ENCODE assay signal across 8 cellular contexts in the genomic region with DNA sequence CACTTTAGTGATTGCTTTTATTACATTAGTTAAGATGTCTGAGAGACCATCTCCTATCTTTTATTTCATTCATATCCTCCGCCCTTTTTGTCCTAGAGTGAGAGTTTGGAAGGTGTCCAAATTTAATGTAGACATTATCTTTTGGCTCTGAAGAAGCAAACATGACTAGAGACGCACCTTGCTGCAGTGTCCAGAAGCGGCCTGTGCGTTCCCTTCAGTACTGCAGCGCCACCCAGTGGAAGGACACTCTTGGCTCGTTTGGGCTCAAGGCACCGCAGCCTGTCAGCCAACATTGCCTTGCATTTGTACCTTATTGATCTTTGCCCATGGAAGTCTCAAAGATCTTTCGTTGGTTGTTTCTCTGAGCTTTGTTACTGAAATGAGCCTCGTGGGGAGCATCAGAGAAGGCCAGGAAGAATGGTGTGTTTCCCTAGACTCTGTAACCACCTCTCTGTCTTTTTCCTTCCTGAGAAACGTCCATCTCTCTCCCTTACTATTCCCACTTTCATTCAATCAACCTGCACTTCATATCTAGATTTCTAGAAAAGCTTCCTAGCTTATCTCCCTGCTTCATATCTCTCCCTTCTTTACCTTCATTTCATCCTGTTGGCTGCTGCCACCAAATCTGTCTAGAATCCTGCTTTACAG. TPM values are rescaled to one million over a fixed set of nuclear protein-coding genes. Genes with fewer than 3 reads are reported as not detected.
A peak's percentile ranks its signal among the peaks of the same experiment; 100 is the strongest.
DNase-seq lines count a peak whose midpoint lies in the region; ATAC-seq and TF ChIP-seq lines count a peak whose summit lies in the region.

No MANE protein-coding gene starts in this region.

- TF ChIP-seq POLR2A in gastroesophageal sphincter (IDR thresholded peaks at IDR 0.05), result no peak

- DNase-seq in AG04450 (ENCODE audit: low read depth, low spot score) (no peak), RPMI8226 (peak; percentile 40), activated gamma-delta T cell treated with Interleukin-2 at 50 U/mL for 16 hours (peak; percentile 69), posterior cingulate gyrus (peak; percentile 65 to 96 (median 84)), aorta (peak; percentile 71 to 88)

- H3K4me3 ChIP-seq in AG04450 (ENCODE audit: low read depth, low read length), result no peak overlapping the region
- no peak overlapping the region for H3K4me3 ChIP-seq in gastroesophageal sphincter
- no peak overlapping the region for H3K4me3 ChIP-seq in aorta (ENCODE audit: low read length in 2 of 2)

- WGBS in gastroesophageal sphincter (ENCODE audit: low coverage in 1 of 2), 2 donors, result 55 to 75% methylated on average over 3 to 10 of the region's 10 CpGs
- 57 to 60% methylated on average over 10 of the region's 10 CpGs for WGBS in aorta, 2 donors

- CTCF ChIA-PET in AG04450 (lab: Charles Lee), result interaction anchor here (0.7 to 2.7 kb wide), 4 partner anchors 9 to 65 kb away, joined by 3 to 24 read pairs (median 9); no protein-coding TSS in a partner anchor

- ATAC-seq in GM21786 (IDR thresholded peaks at IDR 0.05; ENCODE audit: unreplicated experiment) (peak; percentile 58), gastroesophageal sphincter (no peak), aorta (ENCODE audit: low FRiP score) (peak; percentile 62), HG03095 (IDR thresholded peaks at IDR 0.05; ENCODE audit: unreplicated experiment) (no peak)

- H3K27me3 ChIP-seq in AG04450 (ENCODE audit: control insufficient read depth, insufficient read depth, low read length) (no peaks in the 10 kb centered on the region), gastroesophageal sphincter (no peaks in the 10 kb centered on the region), aorta (ENCODE audit: control insufficient read depth in 1 of 2, insufficient read depth in 2 of 2, low read length in 1 of 2) (no peaks in the 10 kb centered on the region)

- peak; percentile 63 for TF ChIP-seq CTCF in AG04450 (IDR thresholded peaks at IDR 0.05; ENCODE audit: low read depth, low read length)
- TF ChIP-seq CTCF in gastroesophageal sphincter (IDR thresholded peaks at IDR 0.05), result peak; percentile 25 to 74 (median 54)

- H3K36me3 ChIP-seq in gastroesophageal sphincter (peaks cover 0 to 89% of the 10 kb centered on the region in 2 donors), aorta (ENCODE audit: control insufficient read depth in 1 of 2, insufficient read depth in 2 of 2, low read length in 1 of 2) (peaks cover 13 to 18% of the 10 kb centered on the region in 2 donors)

- TF ChIP-seq EP300 in gastroesophageal sphincter (IDR thresholded peaks at IDR 0.05), result no peak

- intact Hi-C loops in posterior cingulate gyrus (cut with DNase I) (loop anchor here (1.0 kb wide), 1 partner anchor 65 kb away; no protein-coding TSS in a partner anchor), aorta (cut with DNase I) (loop anchor here in 1 of 2 donors (2.0 kb wide), 1 partner anchor 65 kb away; no protein-coding TSS in a partner anchor)

- H3K27ac ChIP-seq in AG04450 (ENCODE audit: low read depth, low read length) (no peak overlapping the region), gastroesophageal sphincter (no peak overlapping the region), aorta (ENCODE audit: low read depth in 1 of 2, low read length in 2 of 2) (no peak overlapping the region)

- H3K9me3 ChIP-seq in AG04450 (ENCODE audit: control insufficient read depth, insufficient read depth, low read length), result no peaks in the 10 kb centered on the region
- no peaks in the 10 kb centered on the region for H3K9me3 ChIP-seq in gastroesophageal sphincter
- H3K9me3 ChIP-seq in aorta (ENCODE audit: control insufficient read depth, low read length), result no peaks in the 10 kb centered on the region

- POLR2A ChIA-PET in AG04450 (lab: Yijun Ruan, JAX), result interaction anchor here (0.6 kb wide), 1 partner anchor 12 kb away, joined by 3 read pairs; no protein-coding TSS in a partner anchor

- H3K4me1 ChIP-seq in gastroesophageal sphincter (peaks cover 0 to 7% (median 0%) of the 10 kb centered on the region in 3 donors), aorta (ENCODE audit: control insufficient read depth in 1 of 2, insufficient read depth in 2 of 2, low read length in 2 of 2) (no peaks in the 10 kb centered on the region)

RNA-seq across cellular contexts. Expression of a gene that starts 10.4 kb away (rescaled TPM):
- polyA plus RNA-seq in AG04450 (2011; rRNA removed), result not detected in 2 replicates
- not detected in 2 replicates for polyA minus RNA-seq in AG04450 (2011; rRNA and poly(A)+ RNA removed)
- total RNA-seq in gastroesophageal sphincter, result not detected
- total RNA-seq in aorta, result not detected
- not detected for polyA plus RNA-seq in aorta

RNA-seq across cellular contexts. Expression of a gene that starts 17.4 kb away (rescaled TPM):
- 18.6 and 21.8 TPM in 2 replicates for polyA plus RNA-seq in AG04450 (2011; rRNA removed)
- polyA minus RNA-seq in AG04450 (2011; rRNA and poly(A)+ RNA removed), result 46.5 and 61.7 TPM in 2 replicates
- 10 to 100 TPM; 10.1 to 14.5 (median 13.6) TPM for total RNA-seq in gastroesophageal sphincter
- total RNA-seq in aorta, result 10 to 100 TPM; 21.7 to 23.9 TPM
- polyA plus RNA-seq in aorta, result 1 to 10 TPM; 2.6 to 5.9 TPM

RNA-seq across cellular contexts. Expression of a gene that starts 20.8 kb away (rescaled TPM):
- polyA plus RNA-seq in AG04450 (2011; rRNA removed), result not detected in 2 replicates
- polyA minus RNA-seq in AG04450 (2011; rRNA and poly(A)+ RNA removed), result not detected in 2 replicates
- total RNA-seq in gastroesophageal sphincter, result 1 to 10 TPM in 1 of 4 donors, under 1 TPM in 2, not detected in 1; 0.40 to 1.4 (median 0.49) TPM
- total RNA-seq in aorta, result 1 to 10 TPM in 1 of 2 donors, under 1 TPM in 1; 0.32 to 1.2 TPM
- 10 to 100 TPM in 1 of 2 donors, under 1 TPM in 1; 0.10 to 17.3 TPM for polyA plus RNA-seq in aorta

RNA-seq across cellular contexts. Expression of a gene that starts 42.3 kb away (rescaled TPM):
- polyA plus RNA-seq in AG04450 (2011; rRNA removed) (100 and 116 TPM in 2 replicates), aorta (100 to 1,000 TPM in 1 of 2 donors, 10 to 100 TPM in 1; 99.5 to 172 TPM)
- polyA minus RNA-seq in AG04450 (2011; rRNA and poly(A)+ RNA removed), result 65.1 and 80.4 TPM in 2 replicates
- total RNA-seq in gastroesophageal sphincter (100 to 1,000 TPM in 3 of 4 donors, 10 to 100 TPM in 1; 98.1 to 128 (median 120) TPM), aorta (100 to 1,000 TPM in 1 of 2 donors, 10 to 100 TPM in 1; 75.6 to 123 TPM)

RNA-seq across cellular contexts. Expression of a gene that starts 57.0 kb away (rescaled TPM):
- polyA plus RNA-seq in AG04450 (2011; rRNA removed) (3.1 and 4.2 TPM in 2 replicates), aorta (1 to 10 TPM in 1 of 2 donors, under 1 TPM in 1; 0.41 to 1.0 TPM)
- polyA minus RNA-seq in AG04450 (2011; rRNA and poly(A)+ RNA removed), result 6.9 and 7.0 TPM in 2 replicates
- total RNA-seq in gastroesophageal sphincter (1 to 10 TPM in 2 of 4 donors, under 1 TPM in 2; 0.31 to 2.4 (median 1.2) TPM), aorta (1 to 10 TPM; 2.8 to 3.8 TPM)

Comparison
In these comparisons a context has a peak if more than half of its experiments do, and no peak if none do; other contexts are left out.
1. ATAC-seq: peak in GM21786 (single experiment) and aorta (single experiment); none in gastroesophageal sphincter (single experiment) and HG03095 (single experiment).